ENCODE assay signal across 8 cellular contexts in genomic region chr6:31651602-31652191, GRCh38. TPM values are rescaled to one million over a fixed set of nuclear protein-coding genes. Genes with fewer than 3 reads are reported as not detected.
DNase-seq lines count a peak whose midpoint lies in the region; ATAC-seq and TF ChIP-seq lines count a peak whose summit lies in the region.

No MANE protein-coding gene starts in this region.

- no peaks in the 10 kb centered on the region for H3K9me3 Mint-ChIP-seq in activated CD8-positive, alpha-beta memory T cell treated with anti-CD3 and anti-CD28 coated beads, Interleukin-2, amount 10 ng/mL, durations not matched to agents 7 days and 5 days (ENCODE audit: low read depth)
- H3K9me3 Mint-ChIP-seq in effector memory CD8-positive, alpha-beta T cell: no peaks in the 10 kb centered on the region

- H3K4me1 Mint-ChIP-seq in activated CD8-positive, alpha-beta memory T cell treated with anti-CD3 and anti-CD28 coated beads, Interleukin-2, amount 10 ng/mL, durations not matched to agents 7 days and 5 days: peaks cover 51% of the 10 kb centered on the region
- peaks cover 27 to 35% of the 10 kb centered on the region in 2 donors for H3K4me1 Mint-ChIP-seq in effector memory CD8-positive, alpha-beta T cell (ENCODE audit: low read depth in 2 of 2)

- 1 to 3% methylated on average over 28 to 29 of the region's 29 CpGs for WGBS in tibial nerve, 2 donors

- H3K36me3 Mint-ChIP-seq in activated CD8-positive, alpha-beta memory T cell treated with anti-CD3 and anti-CD28 coated beads, Interleukin-2, amount 10 ng/mL, durations not matched to agents 7 days and 5 days: peaks cover 32% of the 10 kb centered on the region
- peaks cover 52% of the 10 kb centered on the region for H3K36me3 Mint-ChIP-seq in effector memory CD8-positive, alpha-beta T cell (ENCODE audit: insufficient read depth)

- peaks cover 12 to 44% (median 15%) of the 10 kb centered on the region in 3 donors for H3K36me3 ChIP-seq in tibial nerve

- peak overlapping the region; percentile 72 to 95 (median 80) for H3K4me3 ChIP-seq in tibial nerve

- TF ChIP-seq CTCF in tibial nerve (IDR thresholded peaks at IDR 0.05): no peak

- H3K4me1 ChIP-seq in tibial nerve: peaks cover 0 to 33% (median 20%) of the 10 kb centered on the region in 4 donors

- H3K27me3 Mint-ChIP-seq in activated CD8-positive, alpha-beta memory T cell treated with anti-CD3 and anti-CD28 coated beads, Interleukin-2, amount 10 ng/mL, durations not matched to agents 7 days and 5 days: no peaks in the 10 kb centered on the region
- H3K27me3 Mint-ChIP-seq in effector memory CD8-positive, alpha-beta T cell: no peaks in the 10 kb centered on the region

- TF ChIP-seq EP300 in tibial nerve (IDR thresholded peaks at IDR 0.05): no peak

- peak overlapping the region; percentile 96 to 100 (median 99) for H3K27ac ChIP-seq in tibial nerve

- peak overlapping the region; percentile 96 for H3K27ac Mint-ChIP-seq in activated CD8-positive, alpha-beta memory T cell treated with anti-CD3 and anti-CD28 coated beads, Interleukin-2, amount 10 ng/mL, durations not matched to agents 7 days and 5 days
- peak overlapping the region; percentile 98 to 99 for H3K27ac Mint-ChIP-seq in effector memory CD8-positive, alpha-beta T cell

- no peak for TF ChIP-seq POLR2A in tibial nerve (IDR thresholded peaks at IDR 0.05)

- peak overlapping the region; percentile 89 for H3K4me3 Mint-ChIP-seq in activated CD8-positive, alpha-beta memory T cell treated with anti-CD3 and anti-CD28 coated beads, Interleukin-2, amount 10 ng/mL, durations not matched to agents 7 days and 5 days
- peak overlapping the region; percentile 89 to 97 for H3K4me3 Mint-ChIP-seq in effector memory CD8-positive, alpha-beta T cell

- CTCF ChIA-PET in activated CD8-positive, alpha-beta memory T cell treated with anti-CD3 and anti-CD28 coated beads, Interleukin-2, amount 10 ng/mL, durations not matched to agents 7 days and 5 days (lab: Charles Lee): interaction anchor here (0.6 to 5.6 kb wide), 14 partner anchors 9 to 211 kb away, joined by 3 to 39 read pairs (median 4); partner anchors contain the start of genes C6orf47, GPANK1, LY6G5B and NCR3

- no peaks in the 10 kb centered on the region for H3K9me3 ChIP-seq in tibial nerve

- H3K27me3 ChIP-seq in tibial nerve: no peaks in the 10 kb centered on the region

- DNase-seq in activated CD8-positive, alpha-beta memory T cell treated with anti-CD3 and anti-CD28 coated beads, Interleukin-2, amount 10 ng/mL, durations not matched to agents 7 days and 5 days: peak; percentile 83
- no peak for DNase-seq in activated CD8-positive, alpha-beta memory T cell treated with anti-CD3 and anti-CD28 coated beads for 24 hours
- peak; percentile 63 for DNase-seq in KG1 (lab: John Stamatoyannopoulos, UW)
- peak; percentile 71 for DNase-seq in SK-N-DZ (ENCODE audit: low spot score)
- no peak for DNase-seq in effector memory CD8-positive, alpha-beta T cell
- DNase-seq in medulla oblongata (ENCODE audit: extremely low spot score): peak; percentile 75
- peak; percentile 57 to 75 for DNase-seq in tibial nerve (ENCODE audit: low spot score in 2 of 2)

- peak; percentile 56 for ATAC-seq in activated CD8-positive, alpha-beta memory T cell treated with anti-CD3 and anti-CD28 coated beads, Interleukin-2, amount 10 ng/mL, durations not matched to agents 7 days and 5 days
- peak; percentile 38 for ATAC-seq in GM21825 (IDR thresholded peaks at IDR 0.05; ENCODE audit: unreplicated experiment)
- ATAC-seq in effector memory CD8-positive, alpha-beta T cell (replicated peaks): no peak

RNA-seq across cellular contexts. Expression of gene BAG6, which starts 0.8 kb away (rescaled TPM):
- total RNA-seq in activated CD8-positive, alpha-beta memory T cell treated with anti-CD3 and anti-CD28 coated beads, Interleukin-2, amount 10 ng/mL, durations not matched to agents 7 days and 5 days: 100 to 1,000 TPM; 243 to 245 TPM
- 313 and 362 TPM in 2 replicates for polyA plus RNA-seq in SK-N-DZ (2014; cell fraction: cytosol; rRNA removed)
- polyA plus RNA-seq in SK-N-DZ (2014; cell fraction: nucleus; rRNA removed): 452 and 499 TPM in 2 replicates
- 100 to 1,000 TPM; 189 to 228 (median 210) TPM for total RNA-seq in tibial nerve

RNA-seq across cellular contexts. Expression of gene APOM, which starts 4.0 kb away (rescaled TPM):
- total RNA-seq in activated CD8-positive, alpha-beta memory T cell treated with anti-CD3 and anti-CD28 coated beads, Interleukin-2, amount 10 ng/mL, durations not matched to agents 7 days and 5 days: 1 to 10 TPM; 1.9 to 3.7 TPM
- 0.46 and 4.3 TPM in 2 replicates for polyA plus RNA-seq in SK-N-DZ (2014; cell fraction: cytosol; rRNA removed)
- polyA plus RNA-seq in SK-N-DZ (2014; cell fraction: nucleus; rRNA removed): 1.2 and 4.1 TPM in 2 replicates
- total RNA-seq in tibial nerve: 1 to 10 TPM in 1 of 4 donors, under 1 TPM in 2, not detected in 1; 0.63 to 2.0 (median 0.90) TPM

RNA-seq across cellular contexts. Expression of gene C6orf47, which starts 8.9 kb away (rescaled TPM):
- 10 to 100 TPM; 24.7 to 27.2 TPM for total RNA-seq in activated CD8-positive, alpha-beta memory T cell treated with anti-CD3 and anti-CD28 coated beads, Interleukin-2, amount 10 ng/mL, durations not matched to agents 7 days and 5 days
- polyA plus RNA-seq in SK-N-DZ (2014; cell fraction: cytosol; rRNA removed): 11.7 and 16.5 TPM in 2 replicates
- 6.7 and 7.3 TPM in 2 replicates for polyA plus RNA-seq in SK-N-DZ (2014; cell fraction: nucleus; rRNA removed)
- total RNA-seq in tibial nerve: 10 to 100 TPM; 13.8 to 23.3 (median 20.5) TPM

RNA-seq across cellular contexts. Expression of gene GPANK1, which starts 13.1 kb away (rescaled TPM):
- total RNA-seq in activated CD8-positive, alpha-beta memory T cell treated with anti-CD3 and anti-CD28 coated beads, Interleukin-2, amount 10 ng/mL, durations not matched to agents 7 days and 5 days: 10 to 100 TPM; 34.9 to 41.6 TPM
- polyA plus RNA-seq in SK-N-DZ (2014; cell fraction: cytosol; rRNA removed): 33.5 and 38.9 TPM in 2 replicates
- 21.0 and 25.2 TPM in 2 replicates for polyA plus RNA-seq in SK-N-DZ (2014; cell fraction: nucleus; rRNA removed)
- 10 to 100 TPM; 18.8 to 30.0 (median 26.5) TPM for total RNA-seq in tibial nerve

RNA-seq across cellular contexts. Expression of gene CSNK2B, which starts 14.2 kb away (rescaled TPM):
- total RNA-seq in activated CD8-positive, alpha-beta memory T cell treated with anti-CD3 and anti-CD28 coated beads, Interleukin-2, amount 10 ng/mL, durations not matched to agents 7 days and 5 days: 100 to 1,000 TPM; 206 to 236 TPM
- polyA plus RNA-seq in SK-N-DZ (2014; cell fraction: cytosol; rRNA removed): 239 and 248 TPM in 2 replicates
- 268 and 370 TPM in 2 replicates for polyA plus RNA-seq in SK-N-DZ (2014; cell fraction: nucleus; rRNA removed)
- 100 to 1,000 TPM; 183 to 207 (median 188) TPM for total RNA-seq in tibial nerve

Comparison
In these comparisons a context has a peak if more than half of its experiments do, and no peak if none do; other contexts are left out.
1. DNase-seq: peak in activated CD8-positive, alpha-beta memory T cell treated with anti-CD3 and anti-CD28 coated beads, Interleukin-2, amount 10 ng/mL, durations not matched to agents 7 days and 5 days (single experiment), KG1 (single experiment), SK-N-DZ (single experiment), medulla oblongata (single experiment) and tibial nerve (2 of 2); none in activated CD8-positive, alpha-beta memory T cell treated with anti-CD3 and anti-CD28 coated beads for 24 hours (single experiment) and effector memory CD8-positive, alpha-beta T cell (0 of 3).